ENCODE assay signal across 26 cellular contexts in the genomic region with DNA sequence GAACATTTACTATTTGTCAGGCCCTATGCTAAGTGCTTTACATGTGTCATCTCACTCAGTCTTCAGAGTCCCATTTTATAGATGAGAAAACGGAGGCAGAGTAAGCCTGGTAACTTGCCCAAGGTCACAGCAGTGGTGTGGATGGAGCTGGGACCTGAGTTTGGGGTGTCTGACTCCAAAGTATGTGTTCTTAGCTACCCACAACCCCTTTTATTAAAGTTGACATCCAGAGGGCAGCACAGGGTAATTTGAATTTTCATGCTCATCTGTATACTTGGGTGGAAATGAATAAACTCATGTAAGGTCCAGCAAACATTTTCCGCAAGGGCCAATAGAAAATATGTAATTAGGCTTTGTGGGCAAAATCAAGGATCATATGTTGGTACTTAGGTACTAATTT.
DNase-seq lines count a peak whose midpoint lies in the region; ATAC-seq and TF ChIP-seq lines count a peak whose summit lies in the region.
"Had no signal": no experiment of that assay in that cellular context is flagged by ENCODE, and none has a peak within 500 bp of the region (broad histone marks: within the 10 kb centered on the region; RNA-seq: fewer than 3 reads in every experiment).

No MANE protein-coding gene starts in this region.

- intact Hi-C loops in activated CD4-positive, alpha-beta T cell treated with anti-CD3 and anti-CD28 coated beads for 36 hours (cut with DNase I, micrococcal nuclease): no loop called here

- POLR2A ChIA-PET in activated CD4-positive, alpha-beta T cell treated with anti-CD3 and anti-CD28 coated beads for 36 hours (lab: Charles Lee): no interaction called here

- no peak overlapping the region for H3K4me3 Mint-ChIP-seq in activated CD4-positive, alpha-beta T cell treated with anti-CD3 and anti-CD28 coated beads for 36 hours
- H3K4me3 Mint-ChIP-seq: activated naive CD8-positive, alpha-beta T cell treated with anti-CD3 and anti-CD28 coated beads, Interleukin-2, amount 50 U/mL, for 24 hours; effector memory CD8-positive, alpha-beta T cell; T-helper 1 cell treated with Interleukin-12 subunit alpha and Interleukin-12 subunit beta and Interleukin-4 antibody, amounts not matched to agents 30 μg/mL and 1 μg/mL, for 36 hours had no signal

- CTCF ChIA-PET in activated CD4-positive, alpha-beta T cell treated with anti-CD3 and anti-CD28 coated beads for 36 hours (lab: Charles Lee): interaction anchor here (0.6 to 1.0 kb wide), 2 partner anchors 89 to 470 kb away, joined by 3 read pairs; no protein-coding TSS in a partner anchor

- no peak overlapping the region for H3K27ac Mint-ChIP-seq in activated CD4-positive, alpha-beta T cell treated with anti-CD3 and anti-CD28 coated beads for 36 hours
- H3K27ac Mint-ChIP-seq: activated naive CD8-positive, alpha-beta T cell treated with anti-CD3 and anti-CD28 coated beads, Interleukin-2, amount 50 U/mL, for 24 hours; effector memory CD8-positive, alpha-beta T cell; T-helper 1 cell treated with Interleukin-12 subunit alpha and Interleukin-12 subunit beta and Interleukin-4 antibody, amounts not matched to agents 30 μg/mL and 1 μg/mL, for 36 hours had no signal

- no peak overlapping the region for H3K4me3 ChIP-seq in LNCaP clone FGC (ENCODE audit: low read depth, low read length)
- H3K4me3 ChIP-seq: heart left ventricle had no signal

- peaks cover 5% of the 10 kb centered on the region for H3K27me3 Mint-ChIP-seq in activated CD4-positive, alpha-beta T cell treated with anti-CD3 and anti-CD28 coated beads for 36 hours

- H3K9me3 Mint-ChIP-seq in activated CD4-positive, alpha-beta T cell treated with anti-CD3 and anti-CD28 coated beads for 36 hours (ENCODE audit: low read depth): no peaks in the 10 kb centered on the region
- H3K9me3 Mint-ChIP-seq: activated naive CD8-positive, alpha-beta T cell treated with anti-CD3 and anti-CD28 coated beads, Interleukin-2, amount 50 U/mL, for 24 hours; effector memory CD8-positive, alpha-beta T cell had no signal

- H3K36me3 Mint-ChIP-seq in activated CD4-positive, alpha-beta T cell treated with anti-CD3 and anti-CD28 coated beads for 36 hours (ENCODE audit: low read depth): no peaks in the 10 kb centered on the region

- H3K27me3 ChIP-seq in foreskin keratinocyte: no peaks in the 10 kb centered on the region
- H3K27me3 ChIP-seq: heart left ventricle had no signal

- no peak overlapping the region for H3K27ac ChIP-seq in foreskin keratinocyte
- H3K27ac ChIP-seq: 22Rv1, heart left ventricle had no signal

- H3K4me1 ChIP-seq in foreskin keratinocyte: peaks cover 4% of the 10 kb centered on the region

- TF ChIP-seq CTCF in LNCaP clone FGC (IDR thresholded peaks at IDR 0.05; ENCODE audit: control insufficient read depth, extremely low read depth, insufficient read depth) (peak; percentile 15; the same call in 1 of the 2 replicates), foreskin keratinocyte (conservative IDR thresholded peaks at IDR 0.05) (peak; percentile 14)

- DNase-seq in DMS 273 (lab: John Stamatoyannopoulos, UW; ENCODE audit: unreplicated experiment): peak; percentile 57
- no peak for DNase-seq in DMS 273 treated with DMSO at 0.1 percent for 48 hours (lab: John Stamatoyannopoulos, UW)
- no peak for DNase-seq in LNCaP clone FGC (ENCODE audit: low read depth)
- DNase-seq in RPMI8226: peak; percentile 59
- no peak for DNase-seq in foreskin keratinocyte
- DNase-seq in activated CD4-positive, alpha-beta T cell treated with anti-CD3 and anti-CD28 coated beads for 36 hours: no peak
- no peak for DNase-seq in GOT3 (lab: John Stamatoyannopoulos, UW)
- DNase-seq: activated CD4-positive, CD25-positive, alpha-beta regulatory T cell; activated naive CD8-positive, alpha-beta T cell treated with anti-CD3 and anti-CD28 coated beads, Interleukin-2, amount 50 U/mL, for 24 hours; activated T-cell treated with anti-CD3 and anti-CD28 coated beads, Interleukin-2, amount 50 U/mL, for 48 hours; C1 segment of cervical spinal cord; COR-L47; cortex of kidney; DMS79 treated with DMSO at 0.1 percent for 48 hours; effector memory CD8-positive, alpha-beta T cell; foreskin fibroblast; heart left ventricle; NCI-H187 treated with DMSO at 0.1 percent for 48 hours; NCI-H524 treated with DMSO at 0.1 percent for 48 hours; right cardiac atrium; stimulated activated CD4-positive, alpha-beta T cell treated with anti-CD3 and anti-CD28 coated beads, Interleukin-1b, Interleukin-23, amount 100 ng/mL, for 48 hours; stimulated activated naive CD8-positive, alpha-beta T cell treated with anti-CD3 and anti-CD28 coated beads, Interleukin-15, Interleukin-2, amounts not matched to agents 100 U/mL and 50 U/mL, for 24 hours had no signal

- ATAC-seq in foreskin keratinocyte: no peak
- no peak for ATAC-seq in activated CD4-positive, alpha-beta T cell treated with anti-CD3 and anti-CD28 coated beads for 36 hours
- no peak for ATAC-seq in HG03571 (IDR thresholded peaks at IDR 0.05; ENCODE audit: unreplicated experiment)
- ATAC-seq: activated naive CD8-positive, alpha-beta T cell treated with anti-CD3 and anti-CD28 coated beads, Interleukin-2, amount 50 U/mL, for 24 hours; effector memory CD8-positive, alpha-beta T cell; esophagus mucosa; heart left ventricle; right cardiac atrium; stimulated activated naive CD8-positive, alpha-beta T cell treated with anti-CD3 and anti-CD28 coated beads, Interleukin-15, Interleukin-2, amounts not matched to agents 100 U/mL and 50 U/mL, for 24 hours had no signal

- no peaks in the 10 kb centered on the region for H3K4me1 Mint-ChIP-seq in activated CD4-positive, alpha-beta T cell treated with anti-CD3 and anti-CD28 coated beads for 36 hours
- H3K4me1 Mint-ChIP-seq: activated naive CD8-positive, alpha-beta T cell treated with anti-CD3 and anti-CD28 coated beads, Interleukin-2, amount 50 U/mL, for 24 hours had no signal

Comparison
In these comparisons a context has a peak if more than half of its experiments do, and no peak if none do; other contexts are left out.
1. DNase-seq: peak in DMS 273 (single experiment) and RPMI8226 (single experiment); none in DMS 273 treated with DMSO at 0.1 percent for 48 hours (single experiment), LNCaP clone FGC (single experiment), foreskin keratinocyte (0 of 2), activated CD4-positive, alpha-beta T cell treated with anti-CD3 and anti-CD28 coated beads for 36 hours (single experiment) and GOT3 (single experiment).